30 cellular contexts compared by ENCODE assay signal in genomic region chr2:179304424-179304823, GRCh38.
"Had no signal": no experiment of that assay in that cellular context is flagged by ENCODE, and none has a peak within 500 bp of the region (broad histone marks: within the 10 kb centered on the region; RNA-seq: fewer than 3 reads in every experiment).

No MANE protein-coding gene starts in this region.

- H3K36me3 ChIP-seq: heart right ventricle, lower lobe of right lung, neutrophil, right atrium auricular region, suprapubic skin, thoracic aorta, tibial artery, upper lobe of right lung had no signal

- H3K79me2 ChIP-seq: hepatocyte, parathyroid adenoma had no signal

- H3K4me3 Mint-ChIP-seq: naive thymus-derived CD4-positive, alpha-beta T cell; nephron; neural crest cell; stimulated activated effector memory CD8-positive, alpha-beta T cell treated with anti-CD3 and anti-CD28 coated beads, Interleukin-12 subunit alpha, Interleukin-12 subunit beta, amount 100 ng/mL, for 72 hours; stimulated activated naive CD8-positive, alpha-beta T cell treated with anti-CD3 and anti-CD28 coated beads, Interleukin-15, Interleukin-2, amounts not matched to agents 100 ng/mL and 50 ng/mL, for 24 hours had no signal

- FAIRE-seq: keratinocyte, urothelium cell line had no signal

- H3K27me3 ChIP-seq: heart right ventricle, hepatocyte, neutrophil, right atrium auricular region, suprapubic skin, tibial artery, upper lobe of right lung had no signal

- H3K27ac ChIP-seq: heart right ventricle, hepatocyte, lower lobe of right lung, neutrophil, parathyroid adenoma, psoas muscle, right atrium auricular region, skin epidermis, suprapubic skin, thoracic aorta, tibial artery, upper lobe of right lung had no signal

- H3K27ac Mint-ChIP-seq: nephron; stimulated activated effector memory CD8-positive, alpha-beta T cell treated with anti-CD3 and anti-CD28 coated beads, Interleukin-12 subunit alpha, Interleukin-12 subunit beta, amount 100 ng/mL, for 72 hours; stimulated activated naive CD8-positive, alpha-beta T cell treated with anti-CD3 and anti-CD28 coated beads, Interleukin-15, Interleukin-2, amounts not matched to agents 100 ng/mL and 50 ng/mL, for 24 hours had no signal

- H3K36me3 Mint-ChIP-seq: naive thymus-derived CD4-positive, alpha-beta T cell; stimulated activated effector memory CD8-positive, alpha-beta T cell treated with anti-CD3 and anti-CD28 coated beads, Interleukin-12 subunit alpha, Interleukin-12 subunit beta, amount 100 ng/mL, for 72 hours had no signal

- H3K4me1 Mint-ChIP-seq: naive thymus-derived CD4-positive, alpha-beta T cell; stimulated activated effector memory CD8-positive, alpha-beta T cell treated with anti-CD3 and anti-CD28 coated beads, Interleukin-12 subunit alpha, Interleukin-12 subunit beta, amount 100 ng/mL, for 72 hours had no signal

- H3K9me3 ChIP-seq: heart right ventricle, lower lobe of right lung, mucosa of descending colon, neutrophil, psoas muscle, right atrium auricular region, suprapubic skin, thoracic aorta, tibial artery, upper lobe of right lung had no signal

- H3K9me3 Mint-ChIP-seq: stimulated activated naive CD8-positive, alpha-beta T cell treated with anti-CD3 and anti-CD28 coated beads, Interleukin-15, Interleukin-2, amounts not matched to agents 100 ng/mL and 50 ng/mL, for 24 hours had no signal

- H2AFZ ChIP-seq: hepatocyte, parathyroid adenoma had no signal

- H3K4me3 ChIP-seq: heart right ventricle, hepatocyte, lower lobe of right lung, mucosa of descending colon, psoas muscle, right atrium auricular region, skin epidermis, suprapubic skin, thoracic aorta, tibial artery, upper lobe of right lung had no signal

- DNase-seq: heart right ventricle; kidney glomerular epithelial cell; left cardiac atrium; lower lobe of right lung; mammary epithelial cell; midbrain; mucosa of descending colon; naive thymus-derived CD4-positive, alpha-beta T cell; occipital lobe; psoas muscle; stimulated activated CD4-positive, alpha-beta T cell treated with anti-CD3 and anti-CD28 coated beads, Interleukin-4, amount 100 ng/mL, for 24 hours; stimulated activated naive CD4-positive, alpha-beta T cell; tibial artery; trophoblast cell; upper lobe of right lung had no signal

- H3K4me1 ChIP-seq: heart right ventricle, lower lobe of right lung, parathyroid adenoma, psoas muscle, right atrium auricular region, suprapubic skin, tibial artery, upper lobe of right lung had no signal

- H3K27me3 Mint-ChIP-seq: stimulated activated naive CD8-positive, alpha-beta T cell treated with anti-CD3 and anti-CD28 coated beads, Interleukin-15, Interleukin-2, amounts not matched to agents 100 ng/mL and 50 ng/mL, for 24 hours had no signal

- H3K4me2 ChIP-seq: hepatocyte had no signal

- H3K9ac ChIP-seq: parathyroid adenoma had no signal

- ATAC-seq: heart right ventricle; left cardiac atrium; left lobe of liver; lower lobe of right lung; mucosa of descending colon; naive thymus-derived CD4-positive, alpha-beta T cell; psoas muscle; sciatic nerve; stimulated activated effector memory CD8-positive, alpha-beta T cell treated with anti-CD3 and anti-CD28 coated beads, Interleukin-12 subunit alpha, Interleukin-12 subunit beta, amount 100 ng/mL, for 72 hours; upper lobe of right lung had no signal
